Comparison of ENCODE assay signal across 1 cellular context in the genomic region with DNA sequence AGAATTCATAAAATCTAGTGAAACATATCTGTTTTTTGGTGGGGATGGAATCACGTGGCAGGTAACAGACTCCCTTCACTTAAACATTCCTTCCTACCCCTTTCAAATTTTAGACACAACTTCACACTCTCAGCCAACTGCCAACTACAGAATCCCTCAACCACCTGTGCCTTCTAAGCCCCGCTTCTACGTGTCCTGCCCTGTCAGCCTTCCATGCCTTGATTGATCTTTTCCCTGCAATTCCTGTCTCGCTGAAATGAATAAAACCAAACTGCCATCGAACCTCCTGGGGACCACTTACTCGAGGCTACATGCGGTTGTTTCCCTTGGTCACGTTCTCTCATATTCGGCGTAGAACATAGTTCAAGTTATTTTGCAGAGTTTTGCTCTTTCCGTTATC.
TF ChIP-seq lines count a peak whose summit lies in the region.

No MANE protein-coding gene starts in this region.

TF ChIP-seq in endothelial cell of umbilical vein, 7 proteins besides CTCF, POLR2A, EP300 and RAD21:
- TF ChIP-seq, protein P1, sequence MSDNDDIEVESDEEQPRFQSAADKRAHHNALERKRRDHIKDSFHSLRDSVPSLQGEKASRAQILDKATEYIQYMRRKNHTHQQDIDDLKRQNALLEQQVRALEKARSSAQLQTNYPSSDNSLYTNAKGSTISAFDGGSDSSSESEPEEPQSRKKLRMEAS (IDR thresholded peaks at IDR 0.05; ENCODE audit: insufficient read depth, insufficient read length) = no peak
- no peak for TF ChIP-seq EZH2 (IDR thresholded peaks at IDR 0.05; ENCODE audit: borderline replicate concordance, low read depth, low read length, severe bottlenecking)
- TF ChIP-seq MYC (IDR thresholded peaks at IDR 0.05; ENCODE audit: low read depth, low read length) = no peak
- no peak for TF ChIP-seq JUN (IDR thresholded peaks at IDR 0.05; ENCODE audit: borderline replicate concordance, insufficient read depth, insufficient read length, low read depth)
- no peak for TF ChIP-seq GATA2 (IDR thresholded peaks at IDR 0.05; ENCODE audit: insufficient read depth, insufficient read length, low read depth, low read length)
- no peak for TF ChIP-seq FOS (IDR thresholded peaks at IDR 0.05; ENCODE audit: borderline replicate concordance, insufficient read depth, low read length)
- no peak for TF ChIP-seq POLR2AphosphoS5 (IDR thresholded peaks at IDR 0.05; ENCODE audit: insufficient read depth, low read depth, low read length)
